ENCODE assay signal across 10 cellular contexts in genomic region chr6:24929255-24929654, GRCh38. TPM values are rescaled to one million over a fixed set of nuclear protein-coding genes. Genes with fewer than 3 reads are reported as not detected.
DNase-seq lines count a peak whose midpoint lies in the region; ATAC-seq, FAIRE-seq and TF ChIP-seq lines count a peak whose summit lies in the region.
"Had no signal": no experiment of that assay in that cellular context is flagged by ENCODE, and none has a peak within 500 bp of the region (broad histone marks: within the 10 kb centered on the region; RNA-seq: fewer than 3 reads in every experiment).

No MANE protein-coding gene starts in this region.

- no peaks in the 10 kb centered on the region for H3K27me3 Mint-ChIP-seq in H9 (ENCODE audit: low read depth)

- H2BK5ac ChIP-seq in H1 (ENCODE audit: low read depth, low read length) = no peak overlapping the region
- H2BK5ac ChIP-seq in H9 (ENCODE audit: insufficient read length, low read length) = no peak overlapping the region

- FAIRE-seq in H1 (lab: Jason Lieb, UNC) = no peak

- H3K4me3 ChIP-seq in DOHH2 (ENCODE audit: low read length) (peak overlapping the region; percentile 86), KMS-11 (IDR thresholded peaks at IDR 0.05; ENCODE audit: insufficient read depth, low read depth, low read length) (no peak overlapping the region), H1 (ENCODE audit: extremely low read depth in 1 of 4, insufficient read depth in 2 of 4, low read depth in 3 of 4, low read length in 4 of 4) (no peak overlapping the region), ascending aorta (no peak overlapping the region)

- peaks cover 73% of the 10 kb centered on the region for H3K36me3 ChIP-seq in DOHH2 (ENCODE audit: control insufficient read depth, low read length)
- H3K36me3 ChIP-seq in KMS-11 (ENCODE audit: insufficient read depth) = no peaks in the 10 kb centered on the region
- no peaks in the 10 kb centered on the region for H3K36me3 ChIP-seq in H1 (ENCODE audit: control insufficient read depth in 2 of 4, insufficient read depth in 4 of 4, low read length in 3 of 4)
- H3K36me3 ChIP-seq in ascending aorta = no peaks in the 10 kb centered on the region

- H3K27ac ChIP-seq in DOHH2 (ENCODE audit: low read depth, low read length) (peak overlapping the region; percentile 35), KMS-11 (no peak overlapping the region), H1 (ENCODE audit: low read depth, low read length) (no peak overlapping the region), H9 (ENCODE audit: insufficient read length, low read depth, low read length) (no peak overlapping the region), ascending aorta (no peak overlapping the region)

- TF ChIP-seq CTCF in DOHH2 (IDR thresholded peaks at IDR 0.05; ENCODE audit: low read depth, low read length, poor library complexity, severe bottlenecking) (no peak), KMS-11 (conservative IDR thresholded peaks at IDR 0.05; ENCODE audit: low read depth, low read length) (no peak), H1 (IDR thresholded peaks at IDR 0.05; ENCODE audit: control extremely low read depth in 1 of 3, insufficient read depth in 1 of 3, low read depth in 1 of 3, low read length in 3 of 3) (no peak), H9 (conservative IDR thresholded peaks at IDR 0.05) (no peak), ascending aorta (IDR thresholded peaks at IDR 0.05) (no peak)

- CTCF ChIA-PET in H1 (lab: Charles Lee; ENCODE audit: partially characterized antibody) = interaction anchor here (1.0 to 8.5 kb wide), 7 partner anchors 20 to 89 kb away, joined by 3 to 87 read pairs (median 4); no protein-coding TSS in a partner anchor

- H3K9me3 Mint-ChIP-seq in H9 = peaks cover 7% of the 10 kb centered on the region in 2 experiments

- H2BK12ac ChIP-seq in H1 (ENCODE audit: low read depth, low read length) = no peak overlapping the region
- no peak overlapping the region for H2BK12ac ChIP-seq in H9 (ENCODE audit: insufficient read length, low read depth, low read length)

- H2BK20ac ChIP-seq in H1 (ENCODE audit: low read length) (no peak overlapping the region), H9 (ENCODE audit: low read depth, low read length, poor library complexity, severe bottlenecking) (no peak overlapping the region)

- no peaks in the 10 kb centered on the region for H3K27me3 ChIP-seq in DOHH2 (ENCODE audit: control insufficient read depth, low read length)
- no peaks in the 10 kb centered on the region for H3K27me3 ChIP-seq in KMS-11 (ENCODE audit: insufficient read depth, low read depth)
- no peaks in the 10 kb centered on the region for H3K27me3 ChIP-seq in H1 (replicated peaks in 1 of 4; ENCODE audit: control insufficient read depth in 3 of 4, extremely low read depth in 1 of 4, insufficient read depth in 3 of 4, low read length in 3 of 4)
- no peaks in the 10 kb centered on the region for H3K27me3 ChIP-seq in H9 (ENCODE audit: insufficient read depth, low read length)
- H3K27me3 ChIP-seq in ascending aorta = no peaks in the 10 kb centered on the region

- no peaks in the 10 kb centered on the region for H3K9me3 ChIP-seq in DOHH2 (ENCODE audit: control insufficient read depth, insufficient read depth, low read length)
- no peaks in the 10 kb centered on the region for H3K9me3 ChIP-seq in H1 (ENCODE audit: insufficient read depth in 2 of 2, low read depth in 1 of 2, low read length in 1 of 2)
- H3K9me3 ChIP-seq in H9 (ENCODE audit: control insufficient read depth, low read depth, low read length) = no peaks in the 10 kb centered on the region
- no peaks in the 10 kb centered on the region for H3K9me3 ChIP-seq in ascending aorta

- H3K36me3 Mint-ChIP-seq in H9 (ENCODE audit: insufficient read depth in 1 of 3, low read depth in 3 of 3) = peaks cover 6 to 12% (median 9%) of the 10 kb centered on the region in 3 experiments

- no peak for TF ChIP-seq RAD21 in H1 (IDR thresholded peaks at IDR 0.05 in 1 of 2, conservative IDR thresholded peaks at IDR 0.05 in 1 of 2; ENCODE audit: low read depth in 2 of 2, low read length in 2 of 2)

- H2BK15ac ChIP-seq in H1 (ENCODE audit: low read length) = no peak overlapping the region
- H2BK15ac ChIP-seq in H9 (ENCODE audit: low read depth, low read length) = no peak overlapping the region

- no peak overlapping the region; a peak in 2 of 7 replicates for H3K27ac Mint-ChIP-seq in H9

- H3K4me2 ChIP-seq in DOHH2 (ENCODE audit: low read length) (peak overlapping the region; percentile 72), KMS-11 (peak overlapping the region; percentile 3; the same call in 1 of the 2 replicates), H1 (ENCODE audit: insufficient read depth in 1 of 2, low read depth in 2 of 2, low read length in 2 of 2) (no peak overlapping the region), H9 (ENCODE audit: insufficient read depth, insufficient read length, low read length) (no peak overlapping the region)

- H3F3A ChIP-seq in DOHH2 (ENCODE audit: control insufficient read depth, insufficient read depth) = peaks cover 25% of the 10 kb centered on the region

- ATAC-seq in GM19455 (IDR thresholded peaks at IDR 0.05; ENCODE audit: unreplicated experiment) (peak; percentile 29), GM21515 (IDR thresholded peaks at IDR 0.05; ENCODE audit: unreplicated experiment) (no peak)

- H4K91ac ChIP-seq in H1 (replicated peaks; ENCODE audit: insufficient read length, low read length) (no peak overlapping the region), H9 (ENCODE audit: insufficient read length, low read depth, low read length) (no peak overlapping the region)

- H3K23me2 ChIP-seq in H1 (ENCODE audit: low read depth, low read length) (peaks cover 7% of the 10 kb centered on the region; the same call in 1 of the 2 replicates), H9 (ENCODE audit: insufficient read length, low read depth, low read length, poor library complexity, severe bottlenecking) (no peaks in the 10 kb centered on the region)

- H2BK120ac ChIP-seq in H1 (replicated peaks; ENCODE audit: low read depth, low read length) = no peak overlapping the region
- no peak overlapping the region for H2BK120ac ChIP-seq in H9 (ENCODE audit: low read depth, low read length, poor library complexity, severe bottlenecking)

- TF ChIP-seq EP300 in H1 (IDR thresholded peaks at IDR 0.05; ENCODE audit: borderline replicate concordance in 1 of 2, low read depth in 2 of 2, low read length in 2 of 2) = no peak

- H3K79me2 ChIP-seq in DOHH2 (ENCODE audit: control insufficient read depth, low read length) = peaks cover 100% of the 10 kb centered on the region
- no peaks in the 10 kb centered on the region for H3K79me2 ChIP-seq in KMS-11 (ENCODE audit: insufficient read depth, low read depth)
- peaks cover 5 to 87% of the 10 kb centered on the region in 2 experiments; a peak in 3 of 4 replicates for H3K79me2 ChIP-seq in H1 (ENCODE audit: control insufficient read depth in 1 of 2, insufficient read depth in 2 of 2, low read length in 2 of 2)
- peaks cover 36% of the 10 kb centered on the region; the same call in 1 of the 2 replicates for H3K79me2 ChIP-seq in H9 (ENCODE audit: insufficient read depth, low read length)

- WGBS in H1 (ENCODE audit: extremely low coverage in 1 of 2, insufficient coverage in 1 of 2, insufficient read length in 1 of 2, insufficient replicate concordance in 2 of 2, low coverage in 1 of 2, low lambda C conversion rate in 2 of 2, missing lambda C conversion rate in 1 of 2), 2 experiments = 84% methylated on average over 1 of the region's 1 CpG; no CpG with 5 or more reads in 1 of the 2 experiments
- no CpG with 5 or more reads among the region's 1 CpG for WGBS in H9 (ENCODE audit: extremely low coverage, insufficient read length, low lambda C conversion rate)

- no peaks in the 10 kb centered on the region for H4K20me1 ChIP-seq in DOHH2 (ENCODE audit: control insufficient read depth, insufficient read depth, low read depth, low read length)
- no peaks in the 10 kb centered on the region for H4K20me1 ChIP-seq in KMS-11 (ENCODE audit: insufficient read depth)
- H4K20me1 ChIP-seq in H1 (replicated peaks in 1 of 2; ENCODE audit: control insufficient read depth in 1 of 2, insufficient read depth in 2 of 2, low read length in 2 of 2) = peaks cover 0 to 6% of the 10 kb centered on the region in 2 experiments
- no peaks in the 10 kb centered on the region for H4K20me1 ChIP-seq in H9 (ENCODE audit: control insufficient read depth, insufficient read depth, insufficient read length)

- H3K18ac ChIP-seq in H1 (ENCODE audit: extremely low read depth, low read length) (no peak overlapping the region), H9 (ENCODE audit: insufficient read length, low read depth, low read length) (no peak overlapping the region)

- DNase-seq in H1 (ENCODE audit: low read depth in 1 of 2, low spot score in 2 of 2) = no peak
- DNase-seq in DMS 273 (lab: John Stamatoyannopoulos, UW; ENCODE audit: unreplicated experiment) = no peak
- no peak for DNase-seq in H9
- no peak for DNase-seq in ascending aorta (ENCODE audit: low spot score in 2 of 2)
- DNase-seq: NCI-H1417; stimulated activated CD4-positive, alpha-beta T cell treated with anti-CD3 and anti-CD28 coated beads, Interleukin-15, amount 100 ng/mL, for 24 hours had no signal

- no peak overlapping the region for H3K9ac ChIP-seq in KMS-11
- H3K9ac ChIP-seq in H1 (replicated peaks in 1 of 4; ENCODE audit: extremely low read depth in 1 of 4, low read depth in 3 of 4, low read length in 3 of 4) = no peak overlapping the region
- no peak overlapping the region for H3K9ac ChIP-seq in H9 (ENCODE audit: extremely low read depth, insufficient read length, low read length)

- no peak overlapping the region for H3T11ph ChIP-seq in H9 (ENCODE audit: low read length)

- H3K79me1 ChIP-seq in H1 (ENCODE audit: low read depth, low read length) (no peaks in the 10 kb centered on the region), H9 (ENCODE audit: insufficient read depth, low read depth, low read length, poor library complexity, severe bottlenecking) (peaks cover 5% of the 10 kb centered on the region)

- H3K4ac ChIP-seq in H1 (replicated peaks; ENCODE audit: insufficient read length, low read depth, low read length) = no peak overlapping the region
- no peak overlapping the region for H3K4ac ChIP-seq in H9 (ENCODE audit: low read depth, low read length)

- H4K8ac ChIP-seq in H1 (ENCODE audit: extremely low read depth, insufficient read depth, low read length) (no peak overlapping the region), H9 (replicated peaks; ENCODE audit: insufficient read length, low read depth, low read length) (no peak overlapping the region)

- H4K5ac ChIP-seq in H1 (ENCODE audit: insufficient read length, low read depth, low read length) = peak overlapping the region; percentile 26
- H4K5ac ChIP-seq in H9 (ENCODE audit: insufficient read length, low read depth, low read length) = no peak overlapping the region

- no peaks in the 10 kb centered on the region for H3K9me2 ChIP-seq in DOHH2 (replicated peaks; ENCODE audit: control insufficient read depth, low read length)

- H3K23ac ChIP-seq in H1 (ENCODE audit: insufficient read length) (no peak overlapping the region), H9 (ENCODE audit: insufficient read length, low read depth, low read length) (no peak overlapping the region)

- POLR2A ChIA-PET in H1 (lab: Charles Lee; ENCODE audit: partially characterized antibody) = no interaction called here

- H2AFZ ChIP-seq in KMS-11 (ENCODE audit: low read depth) (no peak overlapping the region), H1 (ENCODE audit: low read length) (no peak overlapping the region), H9 (ENCODE audit: low read length) (no peak overlapping the region)

- no peak overlapping the region for H3K56ac ChIP-seq in H1 (replicated peaks; ENCODE audit: insufficient read length, low read depth, low read length)
- no peak overlapping the region for H3K56ac ChIP-seq in H9 (ENCODE audit: insufficient read length, low read depth, low read length)

- intact Hi-C loops in ascending aorta (cut with DNase I) = no loop called here

- TF ChIP-seq POLR2A in H1 (IDR thresholded peaks at IDR 0.05; ENCODE audit: control extremely low read depth in 1 of 2, low read depth in 2 of 2, low read length in 2 of 2) = no peak

- no peak overlapping the region for H3K14ac ChIP-seq in H1 (ENCODE audit: insufficient read length)
- no peak overlapping the region for H3K14ac ChIP-seq in H9 (ENCODE audit: insufficient read depth, low read length)

- H3K4me1 ChIP-seq in DOHH2 (ENCODE audit: control insufficient read depth, low read length) = peaks cover 94% of the 10 kb centered on the region
- peaks cover 13% of the 10 kb centered on the region for H3K4me1 ChIP-seq in KMS-11 (ENCODE audit: low read depth, poor library complexity, severe bottlenecking)
- H3K4me1 ChIP-seq in H1 (replicated peaks in 1 of 4; ENCODE audit: control insufficient read depth in 3 of 4, insufficient read depth in 4 of 4, low read length in 3 of 4) = peaks cover 4 to 25% (median 19%) of the 10 kb centered on the region in 4 experiments; a peak in 6 of 7 replicates
- peaks cover 22% of the 10 kb centered on the region; the same call in 1 of the 2 replicates for H3K4me1 ChIP-seq in H9 (ENCODE audit: insufficient read depth, low read length)
- H3K4me1 ChIP-seq in ascending aorta = peaks cover 0 to 7% of the 10 kb centered on the region in 2 donors

- H2AK5ac ChIP-seq in H1 (ENCODE audit: low read depth, low read length) (no peak overlapping the region), H9 (ENCODE audit: insufficient read length, low read length) (no peak overlapping the region)

- H3K4me3 Mint-ChIP-seq in H9 = no peak overlapping the region

- H3K4me1 Mint-ChIP-seq in H9 = peaks cover 47 to 54% of the 10 kb centered on the region in 2 experiments

RNA-seq across cellular contexts. Expression of gene RIPOR2, which starts 6.5 kb away (rescaled TPM):
- 44.5 and 45.6 TPM in 2 replicates for total RNA-seq in H1 (2021; fragmentation: NEBNext Ultra II Directional; extraction: Animal tissue kit (Norgen Biotek cat#: 25700))
- 13.3 and 16.7 TPM in 2 replicates for polyA plus RNA-seq in H1 (2011; rRNA removed)
- 21.7 TPM for polyA plus RNA-seq in H1 (2011; cell fraction: cytosol; rRNA removed)
- polyA plus RNA-seq in H1 (2011; cell fraction: nucleus; rRNA removed) = 19.6 TPM
- 21.1 to 34.2 TPM (median 29.2 TPM) in 4 replicates for polyA plus RNA-seq in H1 (2012, experiment 1 of 2)
- polyA plus RNA-seq in H1 (2012, experiment 2 of 2) = 9.9 TPM
- polyA plus RNA-seq in H1 (2013, experiment 1 of 2) = 22.5 TPM
- polyA plus RNA-seq in H1 (2013, experiment 2 of 2) = 22.1 TPM
- polyA minus RNA-seq in H1 (2011; rRNA and poly(A)+ RNA removed) = 43.9 and 57.0 TPM in 2 replicates
- polyA minus RNA-seq in H1 (2011; cell fraction: cytosol; rRNA and poly(A)+ RNA removed) = 17.9 TPM
- 23.2 TPM for polyA minus RNA-seq in H1 (2011; cell fraction: nucleus; rRNA and poly(A)+ RNA removed)
- total RNA-seq in H9 (2021) = 5.0 and 5.1 TPM in 2 replicates
- total RNA-seq in ascending aorta = 49.0 TPM

Comparison
In these comparisons a context has a peak if more than half of its experiments do, and no peak if none do; other contexts are left out.
1. H3K4me2 ChIP-seq: peak in DOHH2 (single experiment) and KMS-11 (single experiment); none in H1 (0 of 2) and H9 (single experiment).